Comparison of ENCODE assay signal across 15 cellular contexts in the genomic region with DNA sequence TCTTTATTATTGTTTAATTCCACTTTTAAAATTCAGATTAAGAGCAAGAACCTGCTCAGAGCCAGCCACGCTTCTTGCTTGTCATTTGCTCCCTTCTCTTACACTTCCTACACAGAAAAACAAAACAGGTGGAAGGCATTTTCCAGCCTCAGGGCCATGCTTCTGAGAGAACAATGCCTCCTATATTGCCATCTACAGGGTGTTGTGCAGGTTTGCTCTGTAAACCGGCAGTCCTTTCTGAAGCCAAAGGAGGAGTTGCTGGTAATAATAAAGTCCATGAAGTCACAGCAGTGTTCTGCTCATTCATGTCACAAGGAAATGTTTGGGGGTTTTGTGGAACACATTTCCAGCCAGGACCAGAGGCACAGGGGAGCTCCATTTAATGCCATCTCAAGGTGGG. TPM values are rescaled to one million over a fixed set of nuclear protein-coding genes. Genes with fewer than 3 reads are reported as not detected.
DNase-seq lines count a peak whose midpoint lies in the region; ATAC-seq and TF ChIP-seq lines count a peak whose summit lies in the region.
"Had no signal": no experiment of that assay in that cellular context is flagged by ENCODE, and none has a peak within 500 bp of the region (broad histone marks: within the 10 kb centered on the region; RNA-seq: fewer than 3 reads in every experiment).

No MANE protein-coding gene starts in this region.

- H4K20me1 ChIP-seq in OCI-LY3 (ENCODE audit: insufficient read depth, low read length) (no peaks in the 10 kb centered on the region), hepatocyte (ENCODE audit: insufficient read depth, poor library complexity, severe bottlenecking) (no peaks in the 10 kb centered on the region)

- H3K36me3 ChIP-seq in OCI-LY3 (replicated peaks; ENCODE audit: low read depth, low read length) (no peaks in the 10 kb centered on the region), hepatocyte (replicated peaks; ENCODE audit: insufficient read depth, low read depth) (no peaks in the 10 kb centered on the region), gastroesophageal sphincter (no peaks in the 10 kb centered on the region)

- TF ChIP-seq POLR2A in gastroesophageal sphincter (IDR thresholded peaks at IDR 0.05): no peak

- H3K27me3 ChIP-seq in OCI-LY3 (ENCODE audit: low read depth, low read length): no peaks in the 10 kb centered on the region
- no peaks in the 10 kb centered on the region for H3K27me3 ChIP-seq in hepatocyte
- no peaks in the 10 kb centered on the region for H3K27me3 ChIP-seq in gastroesophageal sphincter

- peak; percentile 29; the same call in 1 of the 2 replicates for TF ChIP-seq CTCF in OCI-LY3 (IDR thresholded peaks at IDR 0.05; ENCODE audit: low read depth, low read length)
- TF ChIP-seq CTCF in hepatocyte (IDR thresholded peaks at IDR 0.05; ENCODE audit: poor library complexity): peak; percentile 52
- TF ChIP-seq CTCF in gastroesophageal sphincter (IDR thresholded peaks at IDR 0.05): no peak

- no peaks in the 10 kb centered on the region for H3K9me2 ChIP-seq in hepatocyte (replicated peaks; ENCODE audit: insufficient read depth)

- DNase-seq in hepatocyte (ENCODE audit: low spot score) (peak; percentile 68), renal cortical epithelial cell (ENCODE audit: low read depth) (peak; percentile 45), GF-D8 (lab: John Stamatoyannopoulos, UW) (no peak), dedifferentiated amniotic fluid mesenchymal stem cell (ENCODE audit: extremely low spot score) (no peak)
- DNase-seq in activated CD4-positive, CD25-positive, alpha-beta regulatory T cell (lab: John Stamatoyannopoulos, UW): no peak
- DNase-seq: activated CD4-positive, alpha-beta T cell treated with anti-CD3 and anti-CD28 coated beads for 36 hours; CD4-positive, alpha-beta T cell; cerebellar nuclear complex; NCI-H774; occipital lobe had no signal

- H3K4me3 ChIP-seq in OCI-LY3 (ENCODE audit: low read length) (no peak overlapping the region), hepatocyte (no peak overlapping the region), gastroesophageal sphincter (no peak overlapping the region)

- peak; percentile 35 for ATAC-seq in GM18868 (IDR thresholded peaks at IDR 0.05; ENCODE audit: unreplicated experiment)
- ATAC-seq in gastroesophageal sphincter: no peak
- ATAC-seq: activated CD4-positive, alpha-beta T cell treated with anti-CD3 and anti-CD28 coated beads for 36 hours; SK-N-SH treated with all-trans-retinoic acid at 6 μM for 48 hours had no signal

- H3K9ac ChIP-seq in OCI-LY3 (ENCODE audit: low read length): peak overlapping the region; percentile 26; the same call in 1 of the 2 replicates

- H3K79me2 ChIP-seq in OCI-LY3 (ENCODE audit: low read length): no peaks in the 10 kb centered on the region
- no peaks in the 10 kb centered on the region for H3K79me2 ChIP-seq in hepatocyte

- H3K4me1 ChIP-seq in OCI-LY3 (ENCODE audit: low read length) (peaks cover 32% of the 10 kb centered on the region), hepatocyte (ENCODE audit: insufficient read depth) (peaks cover 13% of the 10 kb centered on the region), gastroesophageal sphincter (peaks cover 0 to 11% (median 0%) of the 10 kb centered on the region in 3 donors)

- TF ChIP-seq EP300 in gastroesophageal sphincter (IDR thresholded peaks at IDR 0.05): no peak

- no peaks in the 10 kb centered on the region for H3K9me3 ChIP-seq in OCI-LY3 (ENCODE audit: insufficient read depth, low read length)
- H3K9me3 ChIP-seq in hepatocyte (ENCODE audit: low read depth): no peaks in the 10 kb centered on the region
- H3K9me3 ChIP-seq in gastroesophageal sphincter: no peaks in the 10 kb centered on the region

- no peak overlapping the region for H3K27ac ChIP-seq in OCI-LY3 (ENCODE audit: low read length)
- H3K27ac ChIP-seq in hepatocyte: peak overlapping the region; percentile 56
- no peak overlapping the region for H3K27ac ChIP-seq in gastroesophageal sphincter

- H2AFZ ChIP-seq in OCI-LY3 (ENCODE audit: low read depth, low read length) (no peak overlapping the region), hepatocyte (no peak overlapping the region)

- H3K4me2 ChIP-seq in OCI-LY3 (ENCODE audit: low read length) (peak overlapping the region; percentile 66; the same call in 1 of the 2 replicates), hepatocyte (no peak overlapping the region)

- 36% methylated on average over 2 of the region's 2 CpGs for WGBS in hepatocyte (ENCODE audit: low lambda C conversion rate, missing lambda C conversion rate)
- WGBS in gastroesophageal sphincter (ENCODE audit: low coverage in 1 of 2), 2 donors: 43 to 100% methylated on average over 1 of the region's 2 CpGs

RNA-seq across cellular contexts. Expression of gene PRLR, which starts 16.1 kb away (rescaled TPM):
- total RNA-seq in hepatocyte (95.8 and 99.8 TPM in 2 replicates), renal cortical epithelial cell (0.35 and 0.50 TPM in 2 replicates), gastroesophageal sphincter (1 to 10 TPM in 2 of 4 donors, under 1 TPM in 2; 0.16 to 1.4 (median 0.85) TPM)
- polyA plus RNA-seq in hepatocyte: 21.8 and 24.7 TPM in 2 replicates
- total RNA-seq: activated T-helper 17 cell treated with anti-CD3 and anti-CD28 coated beads, Interleukin-2, amount 50 U/mL, for 72 hours had no signal

Comparison
In these comparisons a context has a peak if more than half of its experiments do, and no peak if none do; other contexts are left out.
1. CTCF ChIP-seq: peak in OCI-LY3 (single experiment) and hepatocyte (single experiment); none in gastroesophageal sphincter (0 of 4).
2. DNase-seq: peak in hepatocyte (single experiment) and renal cortical epithelial cell (single experiment); none in GF-D8 (single experiment), dedifferentiated amniotic fluid mesenchymal stem cell (single experiment) and activated CD4-positive, CD25-positive, alpha-beta regulatory T cell (0 of 4).
3. RNA of gene PRLR, which starts 16.1 kb away (total RNA-seq): 95.8 to 99.8 TPM in hepatocyte; 0.16 to 1.4 TPM in gastroesophageal sphincter and 0.35 to 0.50 TPM in renal cortical epithelial cell; every median in the first group is over 10 times any median in the second.